27 cellular contexts compared by ENCODE assay signal in genomic region chr6:83352413-83352812, GRCh38.
A peak's percentile ranks its signal among the peaks of the same experiment; 100 is the strongest.
DNase-seq lines count a peak whose midpoint lies in the region; ATAC-seq, FAIRE-seq and TF ChIP-seq lines count a peak whose summit lies in the region.
"Had no signal": no experiment of that assay in that cellular context is flagged by ENCODE, and none has a peak within 500 bp of the region (broad histone marks: within the 10 kb centered on the region; RNA-seq: fewer than 3 reads in every experiment).

No MANE protein-coding gene starts in this region.

- no peaks in the 10 kb centered on the region for H3K36me3 ChIP-seq in bronchial epithelial cell (ENCODE audit: control insufficient read depth, insufficient read depth, low read length)

- FAIRE-seq in bronchial epithelial cell (lab: Jason Lieb, UNC), result no peak
- FAIRE-seq: GM12878 had no signal

- peaks cover 5% of the 10 kb centered on the region for H3K4me1 ChIP-seq in foreskin keratinocyte
- H3K4me1 ChIP-seq: SJSA1 had no signal

- H3K27ac ChIP-seq in foreskin keratinocyte, result no peak overlapping the region
- H3K27ac ChIP-seq: HL-60, SJSA1 had no signal

- no peak for TF ChIP-seq CTCF in AG10803 (conservative IDR thresholded peaks at IDR 0.05; ENCODE audit: low read length)
- TF ChIP-seq CTCF in bronchial epithelial cell (IDR thresholded peaks at IDR 0.05; ENCODE audit: insufficient read depth, low read length, severe bottlenecking), result no peak
- TF ChIP-seq CTCF in foreskin keratinocyte (conservative IDR thresholded peaks at IDR 0.05), result no peak

- no peaks in the 10 kb centered on the region for H3K27me3 ChIP-seq in bronchial epithelial cell (ENCODE audit: control insufficient read depth, insufficient read depth, low read length)
- no peaks in the 10 kb centered on the region for H3K27me3 ChIP-seq in foreskin keratinocyte
- H3K27me3 ChIP-seq: SJSA1 had no signal

- H3K4me3 ChIP-seq in AG10803 (ENCODE audit: low read length), result no peak overlapping the region
- no peak overlapping the region for H3K4me3 ChIP-seq in bronchial epithelial cell (ENCODE audit: low read depth, low read length)
- H3K4me3 ChIP-seq: GM12878, SJSA1 had no signal

- DNase-seq in AG10803 (ENCODE audit: low read depth) (peak; percentile 5), HT1080 (ENCODE audit: low read depth) (peak; percentile 6), bronchial epithelial cell (ENCODE audit: low read depth) (peak; percentile 60), foreskin keratinocyte (peak; percentile 16 to 38), SHP77 treated with DMSO at 0.1 percent for 48 hours (lab: John Stamatoyannopoulos, UW) (no peak), NCI-H2029 treated with DMSO at 0.1 percent for 48 hours (lab: John Stamatoyannopoulos, UW) (no peak)
- DNase-seq: C1 segment of cervical spinal cord; CD4-positive, alpha-beta memory T cell; COR-L47; GDM1; GOT3; Karpas-422; MV-4-11; NCI-H1105; NCI-H146; NCI-H2029; NCI-H446 treated with DMSO at 0.1 percent for 48 hours; NCI-H526; NCI-H82; NK-92 treated with Interleukin-12 subunit alpha and Interleukin-12 subunit beta, amount 100 ng/mL, for 24 hours; PC-3 had no signal

- ATAC-seq in foreskin keratinocyte (peak; percentile 94), HG03342 (IDR thresholded peaks at IDR 0.05; ENCODE audit: unreplicated experiment) (no peak)
- ATAC-seq: GM12878, HCT116, PC-3, Right ventricle myocardium inferior had no signal

Comparison
In these comparisons a context has a peak if more than half of its experiments do, and no peak if none do; other contexts are left out.
1. DNase-seq: peak in AG10803 (single experiment), HT1080 (single experiment), bronchial epithelial cell (single experiment) and foreskin keratinocyte (2 of 2); none in SHP77 treated with DMSO at 0.1 percent for 48 hours (single experiment) and NCI-H2029 treated with DMSO at 0.1 percent for 48 hours (single experiment).